8 cellular contexts compared by ENCODE assay signal in genomic region chr15:100111103-100112060, GRCh38.
DNase-seq lines count a peak whose midpoint lies in the region; ATAC-seq and TF ChIP-seq lines count a peak whose summit lies in the region.

No MANE protein-coding gene starts in this region.

- H3K27ac Mint-ChIP-seq in activated CD4-positive, alpha-beta memory T cell treated with anti-CD3 and anti-CD28 coated beads, Interleukin-2, amount 10 ng/mL, durations not matched to agents 7 days and 5 days: peak overlapping the region; percentile 85

- POLR2A ChIA-PET in activated CD4-positive, alpha-beta memory T cell treated with anti-CD3 and anti-CD28 coated beads, Interleukin-2, amount 10 ng/mL, durations not matched to agents 7 days and 5 days (lab: Charles Lee): no interaction called here

- WGBS in smooth muscle cell (ENCODE audit: low lambda C conversion rate): 52% methylated on average over 15 of the region's 15 CpGs

- peak overlapping the region; percentile 67 for H3K27ac ChIP-seq in smooth muscle cell (ENCODE audit: low read depth)

- ATAC-seq in Right ventricle myocardium inferior: peak; percentile 66
- ATAC-seq in GM19328 (IDR thresholded peaks at IDR 0.05; ENCODE audit: unreplicated experiment): no peak

- intact Hi-C loops in Right ventricle myocardium inferior (cut with DNase I): loop anchor here (5.0 kb wide), 3 partner anchors 69 to 129 kb away; no protein-coding TSS in a partner anchor

- H3K36me3 ChIP-seq in Loucy (ENCODE audit: insufficient read depth, low read length) (no peaks in the 10 kb centered on the region), smooth muscle cell (ENCODE audit: low read depth) (no peaks in the 10 kb centered on the region)

- H3K9ac ChIP-seq in Loucy (ENCODE audit: low read depth, low read length, poor library complexity, severe bottlenecking) (peak overlapping the region; percentile 18), smooth muscle cell (ENCODE audit: low read depth) (no peak overlapping the region)

- no peaks in the 10 kb centered on the region for H4K20me1 ChIP-seq in Loucy (ENCODE audit: insufficient read depth, low read length, poor library complexity, severe bottlenecking)
- no peaks in the 10 kb centered on the region for H4K20me1 ChIP-seq in smooth muscle cell (ENCODE audit: low read depth)

- H3K79me2 ChIP-seq in Loucy (ENCODE audit: insufficient read depth, low read length) (no peaks in the 10 kb centered on the region), smooth muscle cell (ENCODE audit: low read depth) (no peaks in the 10 kb centered on the region)

- H2AFZ ChIP-seq in Loucy (ENCODE audit: low read length) (peak overlapping the region; percentile 32), smooth muscle cell (ENCODE audit: low read depth) (no peak overlapping the region)

- H3K36me3 Mint-ChIP-seq in activated CD4-positive, alpha-beta memory T cell treated with anti-CD3 and anti-CD28 coated beads, Interleukin-2, amount 10 ng/mL, durations not matched to agents 7 days and 5 days (ENCODE audit: low read depth): no peaks in the 10 kb centered on the region

- H3F3A ChIP-seq in Loucy (ENCODE audit: low read depth) (no peaks in the 10 kb centered on the region), smooth muscle cell (ENCODE audit: low read depth) (peaks cover 21% of the 10 kb centered on the region)

- H3K4me3 ChIP-seq in AG10803 (ENCODE audit: low read length) (no peak overlapping the region), Loucy (ENCODE audit: low read length, poor library complexity, severe bottlenecking) (no peak overlapping the region), smooth muscle cell (no peak overlapping the region)

- H3K4me1 ChIP-seq in Loucy (ENCODE audit: insufficient read depth, low read length, poor library complexity, severe bottlenecking) (peaks cover 33% of the 10 kb centered on the region), smooth muscle cell (ENCODE audit: low read depth) (peaks cover 20% of the 10 kb centered on the region)

- H3K9me3 ChIP-seq in Loucy (ENCODE audit: insufficient read depth, low read depth, low read length) (no peaks in the 10 kb centered on the region), smooth muscle cell (replicated peaks; ENCODE audit: low read depth) (no peaks in the 10 kb centered on the region)

- H3K4me2 ChIP-seq in Loucy (ENCODE audit: low read depth, low read length, poor library complexity, severe bottlenecking) (peak overlapping the region; percentile 2), smooth muscle cell (peak overlapping the region; percentile 33)

- H3K4me1 Mint-ChIP-seq in activated CD4-positive, alpha-beta memory T cell treated with anti-CD3 and anti-CD28 coated beads, Interleukin-2, amount 10 ng/mL, durations not matched to agents 7 days and 5 days: peaks cover 21% of the 10 kb centered on the region

- H3K4me3 Mint-ChIP-seq in activated CD4-positive, alpha-beta memory T cell treated with anti-CD3 and anti-CD28 coated beads, Interleukin-2, amount 10 ng/mL, durations not matched to agents 7 days and 5 days: no peak overlapping the region

- no peaks in the 10 kb centered on the region for H3K27me3 Mint-ChIP-seq in activated CD4-positive, alpha-beta memory T cell treated with anti-CD3 and anti-CD28 coated beads, Interleukin-2, amount 10 ng/mL, durations not matched to agents 7 days and 5 days

- CTCF ChIA-PET in activated CD4-positive, alpha-beta memory T cell treated with anti-CD3 and anti-CD28 coated beads, Interleukin-2, amount 10 ng/mL, durations not matched to agents 7 days and 5 days (lab: Charles Lee): interaction anchor here (1.2 kb wide), 1 partner anchor 21 kb away, joined by 3 read pairs; no protein-coding TSS in a partner anchor

- no peaks in the 10 kb centered on the region for H3K9me3 Mint-ChIP-seq in activated CD4-positive, alpha-beta memory T cell treated with anti-CD3 and anti-CD28 coated beads, Interleukin-2, amount 10 ng/mL, durations not matched to agents 7 days and 5 days

- no peaks in the 10 kb centered on the region for H3K9me2 ChIP-seq in Loucy (replicated peaks; ENCODE audit: low read depth, low read length)

- peak; percentile 72 for DNase-seq in AG10803 (ENCODE audit: low read depth)
- peak; percentile 44 for DNase-seq in activated CD4-positive, alpha-beta memory T cell treated with anti-CD3 and anti-CD28 coated beads, Interleukin-2, amount 10 ng/mL, durations not matched to agents 7 days and 5 days
- peak; percentile 72 for DNase-seq in Right ventricle myocardium inferior (ENCODE audit: missing footprints)
- no peak for DNase-seq in smooth muscle cell (lab: John Stamatoyannopoulos, UW; ENCODE audit: unreplicated experiment)
- no peak for DNase-seq in G401 (ENCODE audit: low spot score)
- DNase-seq in activated gamma-delta T cell treated with Interleukin-2 at 50 U/mL for 16 hours: no peak

- in situ Hi-C loops in G401 (cut with HindIII; ENCODE audit: low sequenced_read_pairs): no loop called here

- H3K27me3 ChIP-seq in Loucy (ENCODE audit: insufficient read depth, low read length, poor library complexity, severe bottlenecking) (no peaks in the 10 kb centered on the region), smooth muscle cell (ENCODE audit: low read depth) (no peaks in the 10 kb centered on the region)

- TF ChIP-seq CTCF in AG10803 (conservative IDR thresholded peaks at IDR 0.05; ENCODE audit: low read length): no peak
- TF ChIP-seq CTCF in Loucy (conservative IDR thresholded peaks at IDR 0.05; ENCODE audit: low read length): no peak
- TF ChIP-seq CTCF in smooth muscle cell (IDR thresholded peaks at IDR 0.05; ENCODE audit: borderline replicate concordance, insufficient read depth, poor library complexity, severe bottlenecking): no peak

Comparison
In these comparisons a context has a peak if more than half of its experiments do, and no peak if none do; other contexts are left out.
1. DNase-seq: peak in AG10803 (single experiment), activated CD4-positive, alpha-beta memory T cell treated with anti-CD3 and anti-CD28 coated beads, Interleukin-2, amount 10 ng/mL, durations not matched to agents 7 days and 5 days (single experiment) and Right ventricle myocardium inferior (single experiment); none in smooth muscle cell (single experiment), G401 (single experiment) and activated gamma-delta T cell treated with Interleukin-2 at 50 U/mL for 16 hours (single experiment).